ENCODE assay signal across 11 cellular contexts in genomic region chr4:38562751-38563198, GRCh38.
DNase-seq lines count a peak whose midpoint lies in the region; ATAC-seq and TF ChIP-seq lines count a peak whose summit lies in the region.
"Had no signal": no experiment of that assay in that cellular context is flagged by ENCODE, and none has a peak within 500 bp of the region (broad histone marks: within the 10 kb centered on the region; RNA-seq: fewer than 3 reads in every experiment).

No MANE protein-coding gene starts in this region.

- peaks cover 28% of the 10 kb centered on the region for H3K4me1 Mint-ChIP-seq in activated T-cell treated with anti-CD3 and anti-CD28 coated beads, Interleukin-2, amount 50 U/mL, for 72 hours (ENCODE audit: low read depth)

- intact Hi-C loops in esophagus muscularis mucosa (cut with DNase I) = no loop called here

- H3K27ac ChIP-seq in esophagus muscularis mucosa (replicated peaks in 1 of 4) = peak overlapping the region in 1 of 4 donors; percentile 31
- H3K27ac ChIP-seq: SJSA1 had no signal

- no peak overlapping the region for H3K4me3 Mint-ChIP-seq in activated T-cell treated with anti-CD3 and anti-CD28 coated beads, Interleukin-2, amount 50 U/mL, for 72 hours
- H3K4me3 Mint-ChIP-seq: stimulated activated effector memory CD8-positive, alpha-beta T cell treated with anti-CD3 and anti-CD28 coated beads, Interleukin-12 subunit alpha, Interleukin-12 subunit beta, amount 100 ng/mL, for 72 hours had no signal

- TF ChIP-seq CTCF in esophagus muscularis mucosa (IDR thresholded peaks at IDR 0.05) = no peak
- TF ChIP-seq CTCF in GM10248 (IDR thresholded peaks at IDR 0.05; ENCODE audit: control extremely low read depth, extremely low read depth, low read depth, missing control alignments) = no peak

- peaks cover 57% of the 10 kb centered on the region for H3K27me3 Mint-ChIP-seq in activated T-cell treated with anti-CD3 and anti-CD28 coated beads, Interleukin-2, amount 50 U/mL, for 72 hours (ENCODE audit: low read depth)

- 23% methylated on average over 4 of the region's 4 CpGs for WGBS in esophagus muscularis mucosa

- CTCF ChIA-PET in GM10248 (lab: Yijun Ruan, JAX) = interaction anchor here (1.4 to 2.3 kb wide), 4 partner anchors 9 to 48 kb away, joined by 3 to 8 read pairs (median 4); no protein-coding TSS in a partner anchor

- peaks cover 22 to 44% (median 43%) of the 10 kb centered on the region in 4 donors for H3K4me1 ChIP-seq in esophagus muscularis mucosa

- H3K36me3 Mint-ChIP-seq in activated T-cell treated with anti-CD3 and anti-CD28 coated beads, Interleukin-2, amount 50 U/mL, for 72 hours (ENCODE audit: insufficient read depth in 2 of 2) = no peaks in the 10 kb centered on the region
- H3K36me3 Mint-ChIP-seq: stimulated activated effector memory CD8-positive, alpha-beta T cell treated with anti-CD3 and anti-CD28 coated beads, Interleukin-12 subunit alpha, Interleukin-12 subunit beta, amount 100 ng/mL, for 72 hours had no signal

- POLR2A ChIA-PET in GM10248 (lab: Yijun Ruan, JAX) = no interaction called here

- no peak for TF ChIP-seq EP300 in esophagus muscularis mucosa (IDR thresholded peaks at IDR 0.05)

- H3K9me3 ChIP-seq in esophagus muscularis mucosa = no peaks in the 10 kb centered on the region
- H3K9me3 ChIP-seq: SJSA1 had no signal

- TF ChIP-seq POLR2A in esophagus muscularis mucosa (IDR thresholded peaks at IDR 0.05; ENCODE audit: low read depth) = no peak

- H3K9me3 Mint-ChIP-seq in activated T-cell treated with anti-CD3 and anti-CD28 coated beads, Interleukin-2, amount 50 U/mL, for 72 hours = no peaks in the 10 kb centered on the region
- H3K9me3 Mint-ChIP-seq: stimulated activated effector memory CD8-positive, alpha-beta T cell treated with anti-CD3 and anti-CD28 coated beads, Interleukin-12 subunit alpha, Interleukin-12 subunit beta, amount 100 ng/mL, for 72 hours had no signal

- no peak for ATAC-seq in activated T-cell treated with anti-CD3 and anti-CD28 coated beads, Interleukin-2, amount 50 U/mL, for 72 hours (replicated peaks in 1 of 2)
- ATAC-seq in GM18868 (IDR thresholded peaks at IDR 0.05; ENCODE audit: unreplicated experiment) = no peak
- ATAC-seq: stimulated activated effector memory CD8-positive, alpha-beta T cell treated with anti-CD3 and anti-CD28 coated beads, Interleukin-12 subunit alpha, Interleukin-12 subunit beta, amount 100 ng/mL, for 72 hours had no signal

- H3K27ac Mint-ChIP-seq in activated T-cell treated with anti-CD3 and anti-CD28 coated beads, Interleukin-2, amount 50 U/mL, for 72 hours = no peak overlapping the region
- H3K27ac Mint-ChIP-seq: stimulated activated effector memory CD8-positive, alpha-beta T cell treated with anti-CD3 and anti-CD28 coated beads, Interleukin-12 subunit alpha, Interleukin-12 subunit beta, amount 100 ng/mL, for 72 hours had no signal

- H3K27me3 ChIP-seq in esophagus muscularis mucosa = no peaks in the 10 kb centered on the region
- H3K27me3 ChIP-seq: SJSA1 had no signal

- H3K4me3 ChIP-seq in esophagus muscularis mucosa = no peak overlapping the region
- H3K4me3 ChIP-seq: SJSA1 had no signal

- H3K36me3 ChIP-seq in esophagus muscularis mucosa = no peaks in the 10 kb centered on the region
- H3K36me3 ChIP-seq: SJSA1 had no signal

- DNase-seq in CMK (ENCODE audit: low read depth) (peak; percentile 30), MV-4-11 (lab: John Stamatoyannopoulos, UW) (peak; percentile 39), esophagus muscularis mucosa (ENCODE audit: extremely low spot score) (peak; percentile 90), myocyte (ENCODE audit: low read depth) (peak; percentile 32), activated T-cell treated with anti-CD3 and anti-CD28 coated beads for 4 hours (no peak), GM10248 (ENCODE audit: extremely low spot score) (no peak)
- DNase-seq in activated T-cell treated with anti-CD3 and anti-CD28 coated beads, Interleukin-2, amount 50 U/mL, for 72 hours = no peak
- DNase-seq: DMS79 had no signal

Comparison
In these comparisons a context has a peak if more than half of its experiments do, and no peak if none do; other contexts are left out.
1. DNase-seq: peak in CMK (single experiment), MV-4-11 (single experiment), esophagus muscularis mucosa (single experiment) and myocyte (single experiment); none in activated T-cell treated with anti-CD3 and anti-CD28 coated beads for 4 hours (single experiment), GM10248 (single experiment) and activated T-cell treated with anti-CD3 and anti-CD28 coated beads, Interleukin-2, amount 50 U/mL, for 72 hours (0 of 2).